Comparison of ENCODE assay signal across 33 cellular contexts in the genomic region with DNA sequence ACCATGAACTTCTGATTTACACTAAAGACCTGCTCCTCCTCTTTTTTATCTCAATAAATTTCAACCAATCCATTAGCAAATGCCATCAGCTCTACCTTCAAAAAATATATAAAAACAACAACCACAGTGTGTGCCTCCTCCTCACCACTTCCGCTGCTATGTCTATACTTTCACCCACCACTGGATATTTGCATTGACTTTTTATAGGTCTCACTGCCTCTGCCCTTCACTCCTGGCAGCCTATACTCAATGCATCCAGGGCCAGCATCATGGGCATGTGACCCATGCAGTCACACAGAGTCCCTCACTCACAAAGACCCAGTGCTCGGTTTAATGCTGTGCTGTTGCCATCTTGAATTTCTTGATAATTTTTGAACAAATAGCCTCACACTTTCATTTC. TPM values are rescaled to one million over a fixed set of nuclear protein-coding genes. Genes with fewer than 3 reads are reported as not detected.
DNase-seq lines count a peak whose midpoint lies in the region; ATAC-seq and TF ChIP-seq lines count a peak whose summit lies in the region.
"Had no signal": no experiment of that assay in that cellular context is flagged by ENCODE, and none has a peak within 500 bp of the region (broad histone marks: within the 10 kb centered on the region; RNA-seq: fewer than 3 reads in every experiment).

No MANE protein-coding gene starts in this region.

- 84 to 89% methylated on average over 2 of the region's 2 CpGs for WGBS in body of pancreas, 2 donors

- H3K27me3 ChIP-seq in body of pancreas = no peaks in the 10 kb centered on the region
- H3K27me3 ChIP-seq: BLaER1, gastroesophageal sphincter, testis had no signal

- no peaks in the 10 kb centered on the region for H3K4me1 ChIP-seq in body of pancreas
- H3K4me1 ChIP-seq: BLaER1, gastroesophageal sphincter, lower lobe of right lung, psoas muscle, testis had no signal

- no peak overlapping the region for H3K4me3 ChIP-seq in body of pancreas
- H3K4me3 ChIP-seq: BLaER1, gastroesophageal sphincter, lower lobe of right lung, psoas muscle, testis had no signal

- TF ChIP-seq CTCF in body of pancreas (IDR thresholded peaks at IDR 0.05) = no peak

- TF ChIP-seq POLR2A in body of pancreas (IDR thresholded peaks at IDR 0.05) = no peak

- H3K9me3 ChIP-seq in body of pancreas = no peaks in the 10 kb centered on the region
- H3K9me3 ChIP-seq: BLaER1, gastroesophageal sphincter, lower lobe of right lung, psoas muscle, testis had no signal

- H3K36me3 ChIP-seq in body of pancreas (replicated peaks in 1 of 2; ENCODE audit: insufficient read depth in 1 of 2, low read depth in 2 of 2) = no peaks in the 10 kb centered on the region
- H3K36me3 ChIP-seq: BLaER1, gastroesophageal sphincter, lower lobe of right lung had no signal

- peak; percentile 91 for ATAC-seq in GM18867 (IDR thresholded peaks at IDR 0.05; ENCODE audit: unreplicated experiment)
- peak; percentile 81 for ATAC-seq in GM21367 (IDR thresholded peaks at IDR 0.05; ENCODE audit: unreplicated experiment)
- ATAC-seq in HG03439 (IDR thresholded peaks at IDR 0.05; ENCODE audit: unreplicated experiment) = peak; percentile 72
- ATAC-seq in body of pancreas = no peak
- ATAC-seq: gastroesophageal sphincter, lower lobe of right lung, natural killer cell, psoas muscle, sciatic nerve had no signal

- DNase-seq in germinal center (ENCODE audit: low spot score) = peak; percentile 59
- DNase-seq in amygdala (lab: John Stamatoyannopoulos, UW) = no peak
- DNase-seq in activated gamma-delta T cell (lab: John Stamatoyannopoulos, UW) = no peak
- DNase-seq in body of pancreas = no peak
- no peak for DNase-seq in NCI-H82 treated with DMSO at 0.1 percent for 48 hours (lab: John Stamatoyannopoulos, UW; ENCODE audit: unreplicated experiment)
- DNase-seq: activated CD4-positive, alpha-beta T cell treated with anti-CD3 and anti-CD28 coated beads, Interleukin-2, amount 10 ng/mL, durations not matched to agents 24 days and 14 days; activated CD8-positive, alpha-beta memory T cell treated with anti-CD3 and anti-CD28 coated beads for 24 hours; activated T-cell treated with anti-CD3 and anti-CD28 coated beads for 4 hours; anterior cingulate cortex; DMS153; hippocampal formation; lower lobe of right lung; natural killer cell; NCI-H1436; NCI-H2081; NCI-H748 treated with DMSO at 0.1 percent for 48 hours; nucleus accumbens; psoas muscle; stimulated activated CD8-positive, alpha-beta memory T cell treated with anti-CD3 and anti-CD28 coated beads, Interleukin-4, amount 100 ng/mL, for 48 hours; T1000; testis had no signal

- no peak overlapping the region for H3K27ac ChIP-seq in body of pancreas
- H3K27ac ChIP-seq: BLaER1, gastroesophageal sphincter, lower lobe of right lung, psoas muscle, testis had no signal

- intact Hi-C loops in body of pancreas (cut with DNase I) = no loop called here

RNA-seq across cellular contexts. Expression of gene CCDC54, which starts 53.5 kb away (rescaled TPM):
- not detected for total RNA-seq in body of pancreas
- total RNA-seq: activated CD4-positive, alpha-beta T cell treated with anti-CD3 and anti-CD28 coated beads, Interleukin-2, amount 10 ng/mL, durations not matched to agents 24 days and 14 days; activated T-helper 2 cell treated with anti-CD3 and anti-CD28 coated beads, Interferon-gamma antibody, Interleukin-2, Interleukin-4, amounts not matched to agents 10 μg/mL and 5 μg/mL and 100 μg/mL, durations not matched to agents 14 hours and 24 hours and 36 hours; bronchial epithelial cell; endothelial cell of umbilical vein; gastroesophageal sphincter; LHCN-M2; lower lobe of right lung; natural killer cell; psoas muscle; RPMI7951; sciatic nerve; ureter had no signal
